Comparison of ENCODE assay signal across 22 cellular contexts in genomic region chr14:95387826-95388445, GRCh38.
"Had no signal": no experiment of that assay in that cellular context is flagged by ENCODE, and none has a peak within 500 bp of the region (broad histone marks: within the 10 kb centered on the region; RNA-seq: fewer than 3 reads in every experiment).

No MANE protein-coding gene starts in this region.

- H3K27ac ChIP-seq: colonic mucosa, esophagus squamous epithelium, lower lobe of right lung, neutrophil, ovary, prostate gland had no signal

- H3K27me3 ChIP-seq: breast epithelium, colonic mucosa, gastrocnemius medialis, neutrophil, ovary, tibial nerve had no signal

- DNase-seq: activated CD4-positive, alpha-beta T cell treated with anti-CD3 and anti-CD28 coated beads for 1 hour; activated CD4-positive, alpha-beta T cell treated with anti-CD3 and anti-CD28 coated beads, Interleukin-2, amount 50 U/mL, for 1 hour; activated CD8-positive, alpha-beta T cell treated with anti-CD3 and anti-CD28 coated beads, Interleukin-2, amount 10 ng/mL, durations not matched to agents 7 days and 5 days; activated naive CD4-positive, alpha-beta T cell treated with Interleukin-2 at 50 U/mL for 16 hours; activated naive CD8-positive, alpha-beta T cell treated with anti-CD3 and anti-CD28 coated beads for 36 hours; activated T-cell treated with anti-CD3 and anti-CD28 coated beads, Interleukin-2, amount 50 U/mL, for 48 hours; colonic mucosa; esophagus squamous epithelium; gastrocnemius medialis; hypothalamus; lower lobe of right lung; naive thymus-derived CD8-positive, alpha-beta T cell; ovary; stimulated activated CD4-positive, alpha-beta T cell treated with anti-CD3 and anti-CD28 coated beads, Interleukin-12 subunit alpha, Interleukin-12 subunit beta, amount 100 ng/mL, for 4 hours; stimulated activated CD4-positive, alpha-beta T cell treated with anti-CD3 and anti-CD28 coated beads, Interleukin-4, amount 100 ng/mL, for 4 hours; stimulated activated naive CD8-positive, alpha-beta T cell treated with anti-CD3 and anti-CD28 coated beads, Interleukin-15, Interleukin-2, amounts not matched to agents 100 U/mL and 50 U/mL, for 24 hours; T-cell had no signal

- H3K36me3 Mint-ChIP-seq: activated naive CD8-positive, alpha-beta T cell treated with anti-CD3 and anti-CD28 coated beads for 36 hours; T-cell had no signal

- H3K4me1 Mint-ChIP-seq: activated naive CD8-positive, alpha-beta T cell treated with anti-CD3 and anti-CD28 coated beads for 36 hours; T-cell had no signal

- H3K9me3 ChIP-seq: breast epithelium, colonic mucosa, esophagus squamous epithelium, gastrocnemius medialis, lower lobe of right lung, neutrophil, ovary, prostate gland had no signal

- H3K4me3 Mint-ChIP-seq: activated CD8-positive, alpha-beta T cell treated with anti-CD3 and anti-CD28 coated beads, Interleukin-2, amount 10 ng/mL, durations not matched to agents 7 days and 5 days; activated naive CD8-positive, alpha-beta T cell treated with anti-CD3 and anti-CD28 coated beads for 36 hours; naive thymus-derived CD8-positive, alpha-beta T cell; T-cell; T-helper 2 cell treated with Interferon-gamma antibody and Interleukin-4, amounts not matched to agents 5 μg/mL and 100 μg/mL, for 36 hours had no signal

- H3K4me3 ChIP-seq: breast epithelium, colonic mucosa, esophagus squamous epithelium, gastrocnemius medialis, lower lobe of right lung, ovary, prostate gland, tibial nerve had no signal

- ATAC-seq: activated CD8-positive, alpha-beta T cell treated with anti-CD3 and anti-CD28 coated beads, Interleukin-2, amount 10 ng/mL, durations not matched to agents 7 days and 5 days; gastrocnemius medialis; lower lobe of right lung; naive thymus-derived CD8-positive, alpha-beta T cell; stimulated activated naive CD8-positive, alpha-beta T cell treated with anti-CD3 and anti-CD28 coated beads, Interleukin-15, Interleukin-2, amounts not matched to agents 100 U/mL and 50 U/mL, for 24 hours; T-cell had no signal

- H3K9me3 Mint-ChIP-seq: T-helper 2 cell treated with Interferon-gamma antibody and Interleukin-4, amounts not matched to agents 5 μg/mL and 100 μg/mL, for 36 hours had no signal

- H3K36me3 ChIP-seq: breast epithelium, colonic mucosa, esophagus squamous epithelium, gastrocnemius medialis, lower lobe of right lung, neutrophil, ovary, prostate gland, tibial nerve had no signal

- H3K4me1 ChIP-seq: breast epithelium, colonic mucosa, esophagus squamous epithelium, lower lobe of right lung, prostate gland had no signal
